ENCODE assay signal across 2 cellular contexts in the genomic region with DNA sequence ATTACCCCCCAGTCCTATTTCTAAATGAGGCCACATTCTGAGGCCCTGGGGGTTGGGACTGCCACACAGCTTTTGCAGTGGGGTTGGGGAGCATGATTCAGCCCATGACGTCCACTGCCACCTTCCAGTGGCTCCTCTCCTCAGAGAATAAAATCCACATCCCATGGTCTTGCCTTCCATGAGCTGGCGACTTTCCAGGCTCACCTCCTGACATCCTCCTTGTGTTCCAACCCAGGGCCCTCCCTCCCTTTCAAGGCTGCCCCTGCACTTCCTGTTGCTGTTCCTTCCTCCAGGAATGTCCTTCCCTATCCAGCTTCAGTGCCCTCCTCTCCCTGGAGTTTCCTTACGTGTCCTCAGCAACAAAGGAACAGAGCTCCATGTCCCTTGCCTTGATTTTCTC.
A peak's percentile ranks its signal among the peaks of the same experiment; 100 is the strongest.
TF ChIP-seq lines count a peak whose summit lies in the region.

No MANE protein-coding gene starts in this region.

TF ChIP-seq in WTC11, 78 proteins besides CTCF, POLR2A, EP300 and RAD21 (continued from another document):
- TF ChIP-seq, protein P1, sequence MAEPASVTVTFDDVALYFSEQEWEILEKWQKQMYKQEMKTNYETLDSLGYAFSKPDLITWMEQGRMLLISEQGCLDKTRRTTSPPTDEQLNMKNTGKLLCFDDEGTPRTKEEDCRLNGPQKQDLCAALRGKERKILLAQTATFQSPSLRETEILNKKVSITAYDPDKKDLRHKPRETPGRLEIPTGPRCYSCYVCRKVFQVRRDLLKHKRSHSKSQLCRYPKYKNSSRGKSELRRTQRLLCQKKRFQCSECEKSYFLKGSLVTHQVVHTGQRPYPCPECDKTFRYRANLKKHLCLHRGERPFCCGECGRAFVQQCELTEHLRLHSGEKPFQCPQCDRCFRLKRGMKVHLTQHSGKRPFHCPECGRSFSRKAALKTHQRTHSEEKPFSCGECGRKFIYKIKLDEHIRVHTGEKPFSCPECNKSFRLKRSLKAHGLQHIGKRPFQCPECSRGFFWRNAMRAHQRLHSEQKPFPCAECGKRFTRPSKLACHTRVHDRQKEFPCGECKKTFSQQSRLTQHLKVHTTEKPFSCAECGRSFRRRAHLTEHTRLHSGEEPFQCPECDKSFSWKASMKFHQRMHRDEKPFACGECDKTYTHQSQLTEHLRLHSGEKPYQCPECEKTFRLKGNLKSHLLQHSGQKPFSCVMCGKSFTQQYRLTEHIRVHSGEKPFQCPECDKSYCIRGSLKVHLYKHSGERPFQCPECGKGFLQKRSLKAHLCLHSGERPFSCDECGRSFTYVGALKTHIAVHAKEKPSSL (CRISPR knock-in tag; conservative IDR thresholded peaks at IDR 0.05) = no peak
- TF ChIP-seq, protein P2, sequence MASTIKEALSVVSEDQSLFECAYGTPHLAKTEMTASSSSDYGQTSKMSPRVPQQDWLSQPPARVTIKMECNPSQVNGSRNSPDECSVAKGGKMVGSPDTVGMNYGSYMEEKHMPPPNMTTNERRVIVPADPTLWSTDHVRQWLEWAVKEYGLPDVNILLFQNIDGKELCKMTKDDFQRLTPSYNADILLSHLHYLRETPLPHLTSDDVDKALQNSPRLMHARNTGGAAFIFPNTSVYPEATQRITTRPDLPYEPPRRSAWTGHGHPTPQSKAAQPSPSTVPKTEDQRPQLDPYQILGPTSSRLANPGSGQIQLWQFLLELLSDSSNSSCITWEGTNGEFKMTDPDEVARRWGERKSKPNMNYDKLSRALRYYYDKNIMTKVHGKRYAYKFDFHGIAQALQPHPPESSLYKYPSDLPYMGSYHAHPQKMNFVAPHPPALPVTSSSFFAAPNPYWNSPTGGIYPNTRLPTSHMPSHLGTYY (CRISPR knock-in tag; IDR thresholded peaks at IDR 0.05) = no peak
- no peak for TF ChIP-seq FOXP1 (CRISPR knock-in tag; IDR thresholded peaks at IDR 0.05; ENCODE audit: borderline replicate concordance)
- TF ChIP-seq, protein P3, sequence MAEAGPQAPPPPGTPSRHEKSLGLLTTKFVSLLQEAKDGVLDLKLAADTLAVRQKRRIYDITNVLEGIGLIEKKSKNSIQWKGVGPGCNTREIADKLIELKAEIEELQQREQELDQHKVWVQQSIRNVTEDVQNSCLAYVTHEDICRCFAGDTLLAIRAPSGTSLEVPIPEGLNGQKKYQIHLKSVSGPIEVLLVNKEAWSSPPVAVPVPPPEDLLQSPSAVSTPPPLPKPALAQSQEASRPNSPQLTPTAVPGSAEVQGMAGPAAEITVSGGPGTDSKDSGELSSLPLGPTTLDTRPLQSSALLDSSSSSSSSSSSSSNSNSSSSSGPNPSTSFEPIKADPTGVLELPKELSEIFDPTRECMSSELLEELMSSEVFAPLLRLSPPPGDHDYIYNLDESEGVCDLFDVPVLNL (CRISPR knock-in tag; IDR thresholded peaks at IDR 0.05; ENCODE audit: borderline replicate concordance, low read depth) = no peak
- TF ChIP-seq, protein P4, sequence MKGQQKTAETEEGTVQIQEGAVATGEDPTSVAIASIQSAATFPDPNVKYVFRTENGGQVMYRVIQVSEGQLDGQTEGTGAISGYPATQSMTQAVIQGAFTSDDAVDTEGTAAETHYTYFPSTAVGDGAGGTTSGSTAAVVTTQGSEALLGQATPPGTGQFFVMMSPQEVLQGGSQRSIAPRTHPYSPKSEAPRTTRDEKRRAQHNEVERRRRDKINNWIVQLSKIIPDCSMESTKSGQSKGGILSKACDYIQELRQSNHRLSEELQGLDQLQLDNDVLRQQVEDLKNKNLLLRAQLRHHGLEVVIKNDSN (CRISPR knock-in tag; IDR thresholded peaks at IDR 0.05) = no peak
- no peak for TF ChIP-seq EMX1 (CRISPR knock-in tag; IDR thresholded peaks at IDR 0.05)
- TF ChIP-seq, protein P5, sequence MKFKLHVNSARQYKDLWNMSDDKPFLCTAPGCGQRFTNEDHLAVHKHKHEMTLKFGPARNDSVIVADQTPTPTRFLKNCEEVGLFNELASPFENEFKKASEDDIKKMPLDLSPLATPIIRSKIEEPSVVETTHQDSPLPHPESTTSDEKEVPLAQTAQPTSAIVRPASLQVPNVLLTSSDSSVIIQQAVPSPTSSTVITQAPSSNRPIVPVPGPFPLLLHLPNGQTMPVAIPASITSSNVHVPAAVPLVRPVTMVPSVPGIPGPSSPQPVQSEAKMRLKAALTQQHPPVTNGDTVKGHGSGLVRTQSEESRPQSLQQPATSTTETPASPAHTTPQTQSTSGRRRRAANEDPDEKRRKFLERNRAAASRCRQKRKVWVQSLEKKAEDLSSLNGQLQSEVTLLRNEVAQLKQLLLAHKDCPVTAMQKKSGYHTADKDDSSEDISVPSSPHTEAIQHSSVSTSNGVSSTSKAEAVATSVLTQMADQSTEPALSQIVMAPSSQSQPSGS (CRISPR knock-in tag; IDR thresholded peaks at IDR 0.05; ENCODE audit: borderline replicate concordance, low read depth) = no peak
- no peak for TF ChIP-seq ARID4B (CRISPR knock-in tag; IDR thresholded peaks at IDR 0.05; ENCODE audit: borderline replicate concordance)

TF ChIP-seq in liver, 16 proteins besides CTCF, POLR2A, EP300 and RAD21 (continued from another document):
- TF ChIP-seq REST (IDR thresholded peaks at IDR 0.05) = no peak
- peak; percentile 76 for TF ChIP-seq NR2F2 (IDR thresholded peaks at IDR 0.05)
- no peak for TF ChIP-seq HNF4A (conservative IDR thresholded peaks at IDR 0.05)
- TF ChIP-seq FOXA1 (IDR thresholded peaks at IDR 0.05) = no peak
- TF ChIP-seq GABPA (IDR thresholded peaks at IDR 0.05 in 1 of 2, conservative IDR thresholded peaks at IDR 0.05 in 1 of 2) = no peak
- no peak for TF ChIP-seq EGR1 (IDR thresholded peaks at IDR 0.05; ENCODE audit: low read depth in 2 of 2)
- no peak for TF ChIP-seq JUND (IDR thresholded peaks at IDR 0.05)
